8 cellular contexts compared by ENCODE assay signal in the genomic region with DNA sequence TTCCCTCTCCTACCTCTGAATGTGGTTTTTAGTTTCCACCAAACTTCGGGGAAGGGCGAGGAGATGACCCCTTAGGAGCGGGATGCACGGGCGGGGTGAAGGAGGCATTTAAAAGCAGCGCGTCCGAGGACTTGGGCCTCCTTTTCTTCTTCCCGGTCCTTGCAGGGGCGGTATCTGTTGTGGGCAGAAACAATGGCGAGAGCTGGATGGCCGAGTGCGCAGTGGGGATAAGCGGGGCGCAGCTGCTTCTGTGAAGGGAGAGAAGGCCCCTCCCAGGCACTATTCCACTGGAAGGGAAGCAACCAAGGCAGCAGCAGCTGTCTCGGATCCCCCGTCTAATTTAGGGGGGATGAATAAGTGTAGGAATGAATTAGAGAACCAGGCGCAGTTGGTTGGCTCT. TPM values are rescaled to one million over a fixed set of nuclear protein-coding genes. Genes with fewer than 3 reads are reported as not detected.
DNase-seq lines count a peak whose midpoint lies in the region; ATAC-seq and TF ChIP-seq lines count a peak whose summit lies in the region.

No MANE protein-coding gene starts in this region.

- H3K27me3 Mint-ChIP-seq in activated naive CD8-positive, alpha-beta T cell treated with anti-CD3 and anti-CD28 coated beads for 36 hours: no peaks in the 10 kb centered on the region
- peaks cover 15% of the 10 kb centered on the region for H3K27me3 Mint-ChIP-seq in glutamatergic neuron (ENCODE audit: unreplicated experiment)

- DNase-seq in AG10803 (ENCODE audit: low read depth): peak; percentile 45
- DNase-seq in NCI-H82 (lab: John Stamatoyannopoulos, UW): peak; percentile 78
- DNase-seq in activated naive CD8-positive, alpha-beta T cell treated with anti-CD3 and anti-CD28 coated beads for 36 hours: peak; percentile 16
- DNase-seq in glutamatergic neuron: peak; percentile 77
- peak; percentile 31 for DNase-seq in occipital lobe (lab: John Stamatoyannopoulos, UW)

- H3K4me3 Mint-ChIP-seq in activated naive CD8-positive, alpha-beta T cell treated with anti-CD3 and anti-CD28 coated beads for 36 hours: peak overlapping the region; percentile 90
- peak overlapping the region; percentile 100 for H3K4me3 Mint-ChIP-seq in glutamatergic neuron (ENCODE audit: unreplicated experiment)

- peak overlapping the region; percentile 96 for H3K27ac Mint-ChIP-seq in activated naive CD8-positive, alpha-beta T cell treated with anti-CD3 and anti-CD28 coated beads for 36 hours
- H3K27ac Mint-ChIP-seq in glutamatergic neuron (ENCODE audit: unreplicated experiment): peak overlapping the region; percentile 100

- H3K4me3 ChIP-seq in AG10803 (ENCODE audit: low read length): peak overlapping the region; percentile 82

- ATAC-seq in GM19438 (IDR thresholded peaks at IDR 0.05; ENCODE audit: low read depth, unreplicated experiment) (peak; percentile 20), HG02588 (IDR thresholded peaks at IDR 0.05; ENCODE audit: unreplicated experiment) (no peak), HG02840 (IDR thresholded peaks at IDR 0.05; ENCODE audit: low FRiP score, unreplicated experiment) (no peak)

- H3K36me3 Mint-ChIP-seq in activated naive CD8-positive, alpha-beta T cell treated with anti-CD3 and anti-CD28 coated beads for 36 hours: peaks cover 30% of the 10 kb centered on the region
- H3K36me3 Mint-ChIP-seq in glutamatergic neuron (ENCODE audit: unreplicated experiment): peaks cover 4% of the 10 kb centered on the region

- H3K4me1 Mint-ChIP-seq in activated naive CD8-positive, alpha-beta T cell treated with anti-CD3 and anti-CD28 coated beads for 36 hours: peaks cover 34% of the 10 kb centered on the region
- peaks cover 19% of the 10 kb centered on the region for H3K4me1 Mint-ChIP-seq in glutamatergic neuron (ENCODE audit: low read depth, unreplicated experiment)

- H3K9me3 Mint-ChIP-seq in activated naive CD8-positive, alpha-beta T cell treated with anti-CD3 and anti-CD28 coated beads for 36 hours: no peaks in the 10 kb centered on the region
- H3K9me3 Mint-ChIP-seq in glutamatergic neuron (ENCODE audit: unreplicated experiment): peaks cover 16% of the 10 kb centered on the region

- no peak for TF ChIP-seq CTCF in AG10803 (conservative IDR thresholded peaks at IDR 0.05; ENCODE audit: low read length)
- no peak for TF ChIP-seq CTCF in glutamatergic neuron (IDR thresholded peaks at IDR 0.05; ENCODE audit: partially characterized antibody, unreplicated experiment)

RNA-seq across cellular contexts. Expression of gene SMARCA5, which starts 0.9 kb away (rescaled TPM):
- total RNA-seq in activated naive CD8-positive, alpha-beta T cell treated with anti-CD3 and anti-CD28 coated beads for 36 hours: 10 to 100 TPM; 68.2 to 68.5 TPM
- 107 TPM for total RNA-seq in glutamatergic neuron (ENCODE audit: unreplicated experiment)
- 58.8 TPM for total RNA-seq in occipital lobe

Comparison
In these comparisons a context has a peak if more than half of its experiments do, and no peak if none do; other contexts are left out.
1. DNase-seq: peak in every context shown above with its lines; median percentile 78 in NCI-H82; 77 in glutamatergic neuron; 45 in AG10803; 31 in occipital lobe; 16 in activated naive CD8-positive, alpha-beta T cell treated with anti-CD3 and anti-CD28 coated beads for 36 hours.